24 cellular contexts compared by ENCODE assay signal in genomic region chr20:14307956-14308355, GRCh38. TPM values are rescaled to one million over a fixed set of nuclear protein-coding genes. Genes with fewer than 3 reads are reported as not detected.
DNase-seq lines count a peak whose midpoint lies in the region; ATAC-seq and TF ChIP-seq lines count a peak whose summit lies in the region.
"Had no signal": no experiment of that assay in that cellular context is flagged by ENCODE, and none has a peak within 500 bp of the region (broad histone marks: within the 10 kb centered on the region; RNA-seq: fewer than 3 reads in every experiment).

No MANE protein-coding gene starts in this region.

- POLR2A ChIA-PET in GM10248 (lab: Yijun Ruan, JAX) = no interaction called here

- intact Hi-C loops in left colon (cut with DNase I, micrococcal nuclease) = no loop called here
- intact Hi-C loops in mucosa of descending colon (cut with DNase I, micrococcal nuclease) = no loop called here
- intact Hi-C loops in adrenal gland (cut with DNase I) = no loop called here

- no peaks in the 10 kb centered on the region for H3K4me1 Mint-ChIP-seq in osteocyte (ENCODE audit: unreplicated experiment)
- H3K4me1 Mint-ChIP-seq: CD14-positive monocyte; CD8-positive, alpha-beta memory T cell had no signal

- no peaks in the 10 kb centered on the region for H3K36me3 Mint-ChIP-seq in osteocyte (ENCODE audit: unreplicated experiment)
- H3K36me3 Mint-ChIP-seq: CD14-positive monocyte; CD8-positive, alpha-beta memory T cell had no signal

- H3K27ac Mint-ChIP-seq in osteocyte (ENCODE audit: unreplicated experiment) = no peak overlapping the region
- H3K27ac Mint-ChIP-seq: CD14-positive monocyte; CD4-positive, alpha-beta T cell; CD8-positive, alpha-beta memory T cell; GM23338; H9 had no signal

- H3K9me3 ChIP-seq in SK-N-MC (ENCODE audit: low read depth, low read length) = no peaks in the 10 kb centered on the region
- no peaks in the 10 kb centered on the region for H3K9me3 ChIP-seq in mucosa of descending colon
- H3K9me3 ChIP-seq in adrenal gland (replicated peaks in 1 of 3) = no peaks in the 10 kb centered on the region
- H3K9me3 ChIP-seq: A549; BLaER1 treated with 17β-estradiol and CSF1 and Interleukin-3, amounts not matched to agents 10 nM and 100 nM had no signal

- ATAC-seq in left colon = peak; percentile 78
- ATAC-seq in mucosa of descending colon = peak; percentile 57
- no peak for ATAC-seq in GM21619 (IDR thresholded peaks at IDR 0.05; ENCODE audit: unreplicated experiment)
- ATAC-seq: A549, GM23338, HCT116 had no signal

- no peaks in the 10 kb centered on the region for H3K27me3 ChIP-seq in adrenal gland
- H3K27me3 ChIP-seq: BE2C; BLaER1 treated with 17β-estradiol and CSF1 and Interleukin-3, amounts not matched to agents 10 nM and 100 nM had no signal

- H3K4me1 ChIP-seq in mucosa of descending colon (ENCODE audit: low read depth) (peaks cover 13% of the 10 kb centered on the region), adrenal gland (replicated peaks in 1 of 2) (no peaks in the 10 kb centered on the region)
- H3K4me1 ChIP-seq: A549; BE2C; BLaER1 treated with 17β-estradiol and CSF1 and Interleukin-3, amounts not matched to agents 10 nM and 100 nM had no signal

- H3K27ac ChIP-seq in SK-N-MC (0 out of 2 replicates have a peak overlapping the region, but pooled peaks have one; percentile 11), adrenal gland (no peak overlapping the region)
- H3K27ac ChIP-seq: A549; BLaER1 treated with 17β-estradiol and CSF1 and Interleukin-3, amounts not matched to agents 10 nM and 100 nM had no signal

- no peaks in the 10 kb centered on the region for H3K36me3 ChIP-seq in SK-N-MC (ENCODE audit: insufficient read depth, low read length)
- no peaks in the 10 kb centered on the region for H3K36me3 ChIP-seq in mucosa of descending colon (ENCODE audit: low read depth)
- H3K36me3 ChIP-seq in adrenal gland (replicated peaks in 1 of 2) = no peaks in the 10 kb centered on the region
- H3K36me3 ChIP-seq: BE2C; BLaER1 treated with 17β-estradiol and CSF1 and Interleukin-3, amounts not matched to agents 10 nM and 100 nM had no signal

- no peak for TF ChIP-seq POLR2A in adrenal gland (IDR thresholded peaks at IDR 0.05)

- no peaks in the 10 kb centered on the region for H3K9me3 Mint-ChIP-seq in osteocyte (ENCODE audit: unreplicated experiment)
- H3K9me3 Mint-ChIP-seq: GM23338, H9 had no signal

- no peak overlapping the region for H3K4me3 Mint-ChIP-seq in osteocyte (ENCODE audit: unreplicated experiment)
- H3K4me3 Mint-ChIP-seq: CD14-positive monocyte; CD4-positive, alpha-beta T cell; CD8-positive, alpha-beta memory T cell; GM23338; H9 had no signal

- H3K4me3 ChIP-seq in SK-N-MC (0 out of 2 replicates have a peak overlapping the region, but pooled peaks have one; percentile 12), mucosa of descending colon (no peak overlapping the region), adrenal gland (no peak overlapping the region)
- H3K4me3 ChIP-seq: A549; BLaER1 treated with 17β-estradiol and CSF1 and Interleukin-3, amounts not matched to agents 10 nM and 100 nM; GM23338 had no signal

- 77 to 88% (median 86%) methylated on average over 2 of the region's 2 CpGs for WGBS in adrenal gland, 4 donors

- TF ChIP-seq CTCF in mucosa of descending colon (IDR thresholded peaks at IDR 0.05) = no peak
- TF ChIP-seq CTCF in GM10248 (IDR thresholded peaks at IDR 0.05; ENCODE audit: control extremely low read depth, extremely low read depth, low read depth, missing control alignments) = no peak
- TF ChIP-seq CTCF in adrenal gland (IDR thresholded peaks at IDR 0.05) = no peak
- TF ChIP-seq CTCF in osteocyte (IDR thresholded peaks at IDR 0.05) = no peak

- no peak for DNase-seq in SK-N-MC (ENCODE audit: low read depth, low spot score)
- peak in 1 of 2 donors; percentile 8 for DNase-seq in left colon
- DNase-seq in mucosa of descending colon = peak in 1 of 3 donors; percentile 24
- DNase-seq in renal cortical epithelial cell (ENCODE audit: low read depth) = peak; percentile 70
- no peak for DNase-seq in GM10248 (ENCODE audit: extremely low spot score)
- no peak for DNase-seq in adrenal gland
- no peak for DNase-seq in osteocyte (ENCODE audit: extremely low spot score, unreplicated experiment)
- DNase-seq: 8988T; ACHN; AML-193; BE2C; CD4-positive, alpha-beta T cell; CD8-positive, alpha-beta memory T cell; DMS 273 treated with DMSO at 0.1 percent for 48 hours; DMS79 treated with DMSO at 0.1 percent for 48 hours; GF-D8; H9 had no signal

- peak overlapping the region; percentile 2 for H3K9ac ChIP-seq in SK-N-MC (ENCODE audit: insufficient read length)
- H3K9ac ChIP-seq: BLaER1 treated with 17β-estradiol and CSF1 and Interleukin-3, amounts not matched to agents 10 nM and 100 nM had no signal

- no peaks in the 10 kb centered on the region for H3K27me3 Mint-ChIP-seq in osteocyte (ENCODE audit: unreplicated experiment)
- H3K27me3 Mint-ChIP-seq: CD4-positive, alpha-beta T cell; CD8-positive, alpha-beta memory T cell had no signal

- CTCF ChIA-PET in GM10248 (lab: Yijun Ruan, JAX) = interaction anchor here (1.0 kb wide), 2 partner anchors 12 to 14 kb away, joined by 3 read pairs; no protein-coding TSS in a partner anchor

RNA-seq across cellular contexts. Expression of gene FLRT3, which starts 29.5 kb away (rescaled TPM):
- total RNA-seq in left colon (1 to 10 TPM; 1.3 to 4.2 TPM), mucosa of descending colon (1 to 10 TPM; 2.7 to 8.6 (median 3.2) TPM), renal cortical epithelial cell (5.2 and 16.0 TPM in 2 replicates), adrenal gland (1 to 10 TPM in 4 of 8 donors, under 1 TPM in 4; 0.18 to 4.9 (median 0.75) TPM), osteocyte (0.16 and 0.40 TPM in 2 replicates)
- 1 to 10 TPM in 2 of 3 donors, under 1 TPM in 1; 0.51 to 9.2 (median 2.6) TPM for polyA plus RNA-seq in adrenal gland
- total RNA-seq: CD4-positive, alpha-beta T cell; CD8-positive, alpha-beta memory T cell; G401 had no signal
- polyA plus RNA-seq: CD14-positive monocyte; CD8-positive, alpha-beta memory T cell had no signal
